2 cellular contexts compared by ENCODE assay signal in genomic region chr12:92553389-92553788, GRCh38.
A peak's percentile ranks its signal among the peaks of the same experiment; 100 is the strongest.
TF ChIP-seq lines count a peak whose summit lies in the region.

No MANE protein-coding gene starts in this region.

TF ChIP-seq in GM12878, 131 proteins besides CTCF, POLR2A, EP300 and RAD21 (continued from another document and continues in another):
- no peak for TF ChIP-seq SIN3A (IDR thresholded peaks at IDR 0.05; ENCODE audit: low read depth, low read length)
- TF ChIP-seq ZNF622 (IDR thresholded peaks at IDR 0.05): no peak
- peak; percentile 95 to 97 for TF ChIP-seq IKZF2 (IDR thresholded peaks at IDR 0.05)
- no peak for TF ChIP-seq SMARCA5 (IDR thresholded peaks at IDR 0.05)
- no peak for TF ChIP-seq ZBTB33 (IDR thresholded peaks at IDR 0.05)
- peak; percentile 67 for TF ChIP-seq NR2C1 (IDR thresholded peaks at IDR 0.05)
- TF ChIP-seq JUNB (IDR thresholded peaks at IDR 0.05): no peak
- TF ChIP-seq PAX5 (IDR thresholded peaks at IDR 0.05; ENCODE audit: borderline replicate concordance, low read depth, low read length): peak; percentile 39; the same call in 1 of the 2 replicates
- no peak for TF ChIP-seq RCOR1 (conservative IDR thresholded peaks at IDR 0.05; ENCODE audit: low read depth, low read length)
- TF ChIP-seq, protein P1, sequence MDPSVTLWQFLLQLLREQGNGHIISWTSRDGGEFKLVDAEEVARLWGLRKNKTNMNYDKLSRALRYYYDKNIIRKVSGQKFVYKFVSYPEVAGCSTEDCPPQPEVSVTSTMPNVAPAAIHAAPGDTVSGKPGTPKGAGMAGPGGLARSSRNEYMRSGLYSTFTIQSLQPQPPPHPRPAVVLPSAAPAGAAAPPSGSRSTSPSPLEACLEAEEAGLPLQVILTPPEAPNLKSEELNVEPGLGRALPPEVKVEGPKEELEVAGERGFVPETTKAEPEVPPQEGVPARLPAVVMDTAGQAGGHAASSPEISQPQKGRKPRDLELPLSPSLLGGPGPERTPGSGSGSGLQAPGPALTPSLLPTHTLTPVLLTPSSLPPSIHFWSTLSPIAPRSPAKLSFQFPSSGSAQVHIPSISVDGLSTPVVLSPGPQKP (IDR thresholded peaks at IDR 0.05; ENCODE audit: low read depth, low read length): no peak
- no peak for TF ChIP-seq E4F1 (IDR thresholded peaks at IDR 0.05; ENCODE audit: borderline replicate concordance, partially characterized antibody)
- 0 out of 4 replicates have a peak, but pooled peaks of 1 of the 2 experiments have one; percentile 47 for TF ChIP-seq ETV6 (conservative IDR thresholded peaks at IDR 0.05 in 1 of 2, IDR thresholded peaks at IDR 0.05 in 1 of 2; ENCODE audit: borderline replicate concordance in 1 of 2, low read depth in 1 of 2)
- TF ChIP-seq POLR2AphosphoS5 (IDR thresholded peaks at IDR 0.05; ENCODE audit: low read length): no peak; the same call in 1 of the 2 replicates
- TF ChIP-seq, protein P2, sequence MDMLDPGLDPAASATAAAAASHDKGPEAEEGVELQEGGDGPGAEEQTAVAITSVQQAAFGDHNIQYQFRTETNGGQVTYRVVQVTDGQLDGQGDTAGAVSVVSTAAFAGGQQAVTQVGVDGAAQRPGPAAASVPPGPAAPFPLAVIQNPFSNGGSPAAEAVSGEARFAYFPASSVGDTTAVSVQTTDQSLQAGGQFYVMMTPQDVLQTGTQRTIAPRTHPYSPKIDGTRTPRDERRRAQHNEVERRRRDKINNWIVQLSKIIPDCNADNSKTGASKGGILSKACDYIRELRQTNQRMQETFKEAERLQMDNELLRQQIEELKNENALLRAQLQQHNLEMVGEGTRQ (IDR thresholded peaks at IDR 0.05; ENCODE audit: borderline replicate concordance, low read depth, low read length): no peak
- peak; percentile 91 for TF ChIP-seq NR2F1 (conservative IDR thresholded peaks at IDR 0.05)
- TF ChIP-seq RAD51 (IDR thresholded peaks at IDR 0.05): no peak
- TF ChIP-seq FOXK2 (IDR thresholded peaks at IDR 0.05): no peak
- TF ChIP-seq CBFB (IDR thresholded peaks at IDR 0.05; ENCODE audit: low read depth): no peak
- TF ChIP-seq HSF1 (IDR thresholded peaks at IDR 0.05; ENCODE audit: low read depth, low read length): no peak
- no peak for TF ChIP-seq GABPA (IDR thresholded peaks at IDR 0.05; ENCODE audit: low read depth)
- peak; percentile 73 for TF ChIP-seq NBN (IDR thresholded peaks at IDR 0.05)
- TF ChIP-seq BCL11A (IDR thresholded peaks at IDR 0.05; ENCODE audit: low read depth, low read length): 0 out of 2 replicates have a peak, but pooled peaks have one; percentile 42
- TF ChIP-seq IKZF1 (conservative IDR thresholded peaks at IDR 0.05): peak; percentile 97
- TF ChIP-seq MYB (IDR thresholded peaks at IDR 0.05; ENCODE audit: borderline replicate concordance, low read depth, low read length): no peak
- TF ChIP-seq EZH2 (IDR thresholded peaks at IDR 0.05; ENCODE audit: borderline replicate concordance, control insufficient read depth, low read depth, low read length): no peak
- TF ChIP-seq STAT3 (IDR thresholded peaks at IDR 0.05; ENCODE audit: low read depth, low read length): no peak
- no peak for TF ChIP-seq BMI1 (IDR thresholded peaks at IDR 0.05; ENCODE audit: borderline replicate concordance)
- no peak for TF ChIP-seq ZSCAN29 (IDR thresholded peaks at IDR 0.05)
- no peak for TF ChIP-seq SIX5 (IDR thresholded peaks at IDR 0.05; ENCODE audit: low read depth, low read length, severe bottlenecking)
- TF ChIP-seq KLF5 (IDR thresholded peaks at IDR 0.05; ENCODE audit: partially characterized antibody): no peak

TF ChIP-seq in HepG2, 621 proteins besides CTCF, POLR2A, EP300 and RAD21 (continued from another document and continues in another):
- TF ChIP-seq ZBTB42 (CRISPR knock-in tag; IDR thresholded peaks at IDR 0.05) (no peak), NR2C2 (CRISPR knock-in tag; IDR thresholded peaks at IDR 0.05; ENCODE audit: borderline replicate concordance) (0 out of 2 replicates have a peak, but pooled peaks have one; percentile 16), ZNF292 (CRISPR knock-in tag; IDR thresholded peaks at IDR 0.05; ENCODE audit: borderline replicate concordance, low read depth) (peak; percentile 70; the same call in 1 of the 2 replicates), ZNF468 (CRISPR knock-in tag; IDR thresholded peaks at IDR 0.05) (no peak), RARG (CRISPR knock-in tag; IDR thresholded peaks at IDR 0.05; ENCODE audit: low read depth) (no peak), ZNF562 (CRISPR knock-in tag; IDR thresholded peaks at IDR 0.05; ENCODE audit: borderline replicate concordance) (no peak), ZNF766 (CRISPR knock-in tag; IDR thresholded peaks at IDR 0.05; ENCODE audit: borderline replicate concordance) (no peak), ZNF773 (CRISPR knock-in tag; IDR thresholded peaks at IDR 0.05; ENCODE audit: borderline replicate concordance) (no peak), ZNF382 (CRISPR knock-in tag; IDR thresholded peaks at IDR 0.05; ENCODE audit: borderline replicate concordance) (no peak), LCORL (IDR thresholded peaks at IDR 0.05) (no peak), LCORL (CRISPR knock-in tag; IDR thresholded peaks at IDR 0.05) (no peak), HHEX (CRISPR knock-in tag; IDR thresholded peaks at IDR 0.05) (no peak), ZNF512 (CRISPR knock-in tag; IDR thresholded peaks at IDR 0.05) (no peak), IKZF5 (CRISPR knock-in tag; IDR thresholded peaks at IDR 0.05) (no peak), ZMYM2 (CRISPR knock-in tag; IDR thresholded peaks at IDR 0.05) (no peak), IRF2 (CRISPR knock-in tag; IDR thresholded peaks at IDR 0.05) (no peak), NR2F6 (IDR thresholded peaks at IDR 0.05) (no peak), NR2F6 (CRISPR knock-in tag; IDR thresholded peaks at IDR 0.05) (no peak), ATF4 (CRISPR knock-in tag; IDR thresholded peaks at IDR 0.05) (no peak), MLLT10 (CRISPR knock-in tag; IDR thresholded peaks at IDR 0.05) (no peak), ZNF232 (CRISPR knock-in tag; IDR thresholded peaks at IDR 0.05; ENCODE audit: borderline replicate concordance) (no peak), TOPORS (CRISPR knock-in tag; IDR thresholded peaks at IDR 0.05) (no peak), RCOR2 (CRISPR knock-in tag; IDR thresholded peaks at IDR 0.05) (no peak), ZNF333 (CRISPR knock-in tag; IDR thresholded peaks at IDR 0.05; ENCODE audit: borderline replicate concordance) (no peak), HIVEP1 (CRISPR knock-in tag; IDR thresholded peaks at IDR 0.05) (no peak), ZNF33A (CRISPR knock-in tag; IDR thresholded peaks at IDR 0.05; ENCODE audit: borderline replicate concordance) (no peak), ZFX (CRISPR knock-in tag; IDR thresholded peaks at IDR 0.05; ENCODE audit: low read depth) (0 out of 2 replicates have a peak, but pooled peaks have one; percentile 22), DNMT3B (CRISPR knock-in tag; conservative IDR thresholded peaks at IDR 0.05) (no peak), SMAD1 (CRISPR knock-in tag; IDR thresholded peaks at IDR 0.05; ENCODE audit: borderline replicate concordance, low read depth) (no peak), GABPB1 (CRISPR knock-in tag; IDR thresholded peaks at IDR 0.05) (peak; percentile 55; the same call in 1 of the 2 replicates), ZNF598 (CRISPR knock-in tag; IDR thresholded peaks at IDR 0.05; ENCODE audit: borderline replicate concordance) (no peak), REXO4 (CRISPR knock-in tag; IDR thresholded peaks at IDR 0.05; ENCODE audit: borderline replicate concordance) (no peak), GABPA (IDR thresholded peaks at IDR 0.05; ENCODE audit: low read depth, low read length) (peak; percentile 57), GABPA (CRISPR knock-in tag; IDR thresholded peaks at IDR 0.05; ENCODE audit: low read depth) (peak; percentile 84), RFX3 (CRISPR knock-in tag; IDR thresholded peaks at IDR 0.05) (no peak), YEATS4 (CRISPR knock-in tag; IDR thresholded peaks at IDR 0.05; ENCODE audit: borderline replicate concordance) (no peak), MBD4 (IDR thresholded peaks at IDR 0.05; ENCODE audit: borderline replicate concordance, low read length) (no peak), ZNF512B (CRISPR knock-in tag; IDR thresholded peaks at IDR 0.05; ENCODE audit: borderline replicate concordance) (no peak), DMTF1 (CRISPR knock-in tag; IDR thresholded peaks at IDR 0.05) (no peak), ZBTB25 (CRISPR knock-in tag; IDR thresholded peaks at IDR 0.05) (no peak), FOXP1 (IDR thresholded peaks at IDR 0.05) (no peak), FOXP1 (CRISPR knock-in tag; IDR thresholded peaks at IDR 0.05) (no peak), RFXAP (CRISPR knock-in tag; IDR thresholded peaks at IDR 0.05; ENCODE audit: borderline replicate concordance) (no peak)
- TF ChIP-seq, protein P3, sequence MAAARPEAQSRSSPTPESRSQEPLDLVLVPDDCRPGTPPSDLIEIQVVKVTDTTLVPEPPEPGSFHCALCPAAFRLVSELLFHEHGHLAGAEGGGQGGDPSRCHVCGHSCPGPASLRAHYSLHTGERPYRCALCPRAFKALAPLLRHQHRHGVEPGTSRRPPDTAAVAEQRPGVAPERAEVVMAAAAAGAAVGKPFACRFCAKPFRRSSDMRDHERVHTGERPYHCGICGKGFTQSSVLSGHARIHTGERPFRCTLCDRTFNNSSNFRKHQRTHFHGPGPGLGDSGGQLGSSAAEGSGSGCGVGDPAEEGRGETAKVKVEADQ (CRISPR knock-in tag; IDR thresholded peaks at IDR 0.05; ENCODE audit: borderline replicate concordance): no peak
